8 cellular contexts compared by ENCODE assay signal in genomic region chr17:67359960-67360817, GRCh38. TPM values are rescaled to one million over a fixed set of nuclear protein-coding genes. Genes with fewer than 3 reads are reported as not detected.
A peak's percentile ranks its signal among the peaks of the same experiment; 100 is the strongest.
DNase-seq lines count a peak whose midpoint lies in the region; ATAC-seq, FAIRE-seq and TF ChIP-seq lines count a peak whose summit lies in the region.

No MANE protein-coding gene starts in this region.

- intact Hi-C loops in K562 (cut with micrococcal nuclease) = no loop called here
- intact Hi-C loops in naive thymus-derived CD4-positive, alpha-beta T cell (cut with micrococcal nuclease) = loop anchor here in 1 of 2 donors (1.0 kb wide), 3 partner anchors 17 to 329 kb away; partner anchors contain the start of gene PITPNC1

- H3K4me1 ChIP-seq in K562 (replicated peaks in 1 of 2; ENCODE audit: control insufficient read depth in 2 of 2, insufficient read depth in 2 of 2, low read length in 2 of 2) = peaks cover 8 to 13% of the 10 kb centered on the region in 2 experiments; a peak in 3 of 5 replicates
- H3K4me1 ChIP-seq in naive thymus-derived CD4-positive, alpha-beta T cell (ENCODE audit: control insufficient read depth in 2 of 2, insufficient read depth in 2 of 2, low read length in 2 of 2) = peaks cover 33 to 39% of the 10 kb centered on the region in 2 donors

- H3K4me1 Mint-ChIP-seq in naive thymus-derived CD4-positive, alpha-beta T cell = peaks cover 47 to 81% (median 61%) of the 10 kb centered on the region in 7 donors

- H3K27ac Mint-ChIP-seq in naive thymus-derived CD4-positive, alpha-beta T cell = peak overlapping the region; percentile 60 to 94 (median 80)

- peak; percentile 23 for DNase-seq in activated CD4-positive, CD25-positive, alpha-beta regulatory T cell treated with anti-CD3 and anti-CD28 coated beads, Interleukin-2, amount 50 U/mL, for 16 hours (ENCODE audit: low read depth, low spot score)
- no peak for DNase-seq in activated CD4-positive, CD25-positive, alpha-beta regulatory T cell treated with anti-CD3 and anti-CD28 coated beads, Interleukin-2, amount 50 U/mL, for 72 hours
- peak; percentile 23 for DNase-seq in RPMI8226
- peak; percentile 39 to 58 (median 48) for DNase-seq in K562 (ENCODE audit: extremely low read depth in 1 of 4, low spot score in 3 of 4)
- peak in 7 of 9 donors; percentile 54 to 78 (median 70) for DNase-seq in naive thymus-derived CD4-positive, alpha-beta T cell
- DNase-seq in globus pallidus (ENCODE audit: low spot score) = no peak

- WGBS in K562 (ENCODE audit: insufficient coverage, low coverage, missing lambda C conversion rate) = 71% methylated on average over 8 of the region's 8 CpGs

- CTCF ChIA-PET in K562 (lab: Yijun Ruan, JAX; ENCODE audit: low intra/inter-chr PET ratio) = no interaction called here
- CTCF ChIA-PET in naive thymus-derived CD4-positive, alpha-beta T cell (lab: Charles Lee) = interaction anchor here (0.5 to 1.9 kb wide), 7 partner anchors 8 to 635 kb away, joined by 3 to 12 read pairs (median 4); no protein-coding TSS in a partner anchor

- peak in 1 of 2 experiments; percentile 53; a peak in 2 of 4 replicates for TF ChIP-seq RAD21 in K562 (CRISPR knock-in tag; conservative IDR thresholded peaks at IDR 0.05 in 1 of 2, IDR thresholded peaks at IDR 0.05 in 1 of 2)

- BruUV-seq in K562 (replicated peaks; lab: Mats Ljungman, UMichigan) = no TSS peak

- TF ChIP-seq POLR2A in K562 (conservative IDR thresholded peaks at IDR 0.05) = no peak

- peaks cover 36% of the 10 kb centered on the region for H4K20me1 ChIP-seq in K562 (replicated peaks; ENCODE audit: control insufficient read depth, insufficient read depth, low read length)

- TF ChIP-seq EP300 in K562 (IDR thresholded peaks at IDR 0.05; ENCODE audit: low read length) = no peak

- in situ Hi-C loops in K562 (cut with MboI) = no loop called here

- peak overlapping the region; percentile 6 to 77 (median 49) for H3K4me3 Mint-ChIP-seq in naive thymus-derived CD4-positive, alpha-beta T cell

- peaks cover 4% of the 10 kb centered on the region for H3K9me1 ChIP-seq in K562 (ENCODE audit: control insufficient read depth, insufficient read depth, low read length)

- no peak overlapping the region for H3K4me2 ChIP-seq in K562 (ENCODE audit: insufficient read depth, low read length)

- POLR2A ChIA-PET in K562 (lab: Yijun Ruan, JAX) = interaction anchor here (0.5 to 1.6 kb wide), 5 partner anchors 8 to 54 kb away, joined by 3 to 6 read pairs (median 4); no protein-coding TSS in a partner anchor
- POLR2A ChIA-PET in naive thymus-derived CD4-positive, alpha-beta T cell (lab: Charles Lee) = interaction anchor here (1.0 to 1.5 kb wide), 2 partner anchors 8 to 116 kb away, joined by 3 read pairs; no protein-coding TSS in a partner anchor

- TF ChIP-seq CTCF in K562 (IDR thresholded peaks at IDR 0.05 in 2 of 3, conservative IDR thresholded peaks at IDR 0.05 in 1 of 3; ENCODE audit: insufficient read depth in 2 of 3, low read depth in 1 of 3, low read length in 3 of 3) = peak; percentile 31 to 50 (median 47); a peak in 4 of 6 replicates

- no peaks in the 10 kb centered on the region for H3K9me3 Mint-ChIP-seq in naive thymus-derived CD4-positive, alpha-beta T cell

- H3K27ac ChIP-seq in K562 (ENCODE audit: extremely low read depth, low read depth, low read length) = no peak overlapping the region; the same call in 2 of the 3 replicates
- peak overlapping the region; percentile 58 for H3K27ac ChIP-seq in naive thymus-derived CD4-positive, alpha-beta T cell (ENCODE audit: low read depth, low read length)

- ATAC-seq in K562 (peak; percentile 86), GM21367 (IDR thresholded peaks at IDR 0.05; ENCODE audit: unreplicated experiment) (no peak), GM21423 (IDR thresholded peaks at IDR 0.05; ENCODE audit: unreplicated experiment) (no peak)
- peak; percentile 97 for ATAC-seq in naive thymus-derived CD4-positive, alpha-beta T cell

- H3K4me3 ChIP-seq in K562 = no peak overlapping the region
- no peak overlapping the region for H3K4me3 ChIP-seq in naive thymus-derived CD4-positive, alpha-beta T cell (ENCODE audit: low read length)

- H3K36me3 ChIP-seq in K562 (ENCODE audit: control insufficient read depth, insufficient read depth, low read length) = peaks cover 90% of the 10 kb centered on the region
- H3K36me3 ChIP-seq in naive thymus-derived CD4-positive, alpha-beta T cell (ENCODE audit: control insufficient read depth in 2 of 3, insufficient read depth in 3 of 3, low read length in 3 of 3) = peaks cover 0 to 34% (median 7%) of the 10 kb centered on the region in 3 experiments

- no peaks in the 10 kb centered on the region for H3K27me3 Mint-ChIP-seq in naive thymus-derived CD4-positive, alpha-beta T cell

- peaks cover 8 to 29% (median 12%) of the 10 kb centered on the region in 5 donors for H3K36me3 Mint-ChIP-seq in naive thymus-derived CD4-positive, alpha-beta T cell

- H2AFZ ChIP-seq in K562 (ENCODE audit: low read depth, low read length) = no peak overlapping the region

- FAIRE-seq in K562 (lab: Jason Lieb, UNC) = no peak

- H3K27me3 ChIP-seq in K562 (ENCODE audit: control insufficient read depth in 2 of 2, insufficient read depth in 2 of 2, low read length in 2 of 2) = no peaks in the 10 kb centered on the region
- no peaks in the 10 kb centered on the region for H3K27me3 ChIP-seq in naive thymus-derived CD4-positive, alpha-beta T cell (ENCODE audit: control insufficient read depth in 2 of 2, insufficient read depth in 2 of 2, low read length in 2 of 2)

- H3K9ac ChIP-seq in K562 (ENCODE audit: insufficient read depth in 1 of 2, low read depth in 2 of 2, low read length in 2 of 2) = no peak overlapping the region

- H3K79me2 ChIP-seq in K562 (ENCODE audit: control insufficient read depth, insufficient read depth, low read length) = peaks cover 93% of the 10 kb centered on the region

- no peaks in the 10 kb centered on the region for H3K9me3 ChIP-seq in K562 (replicated peaks; ENCODE audit: control insufficient read depth, insufficient read depth, low read depth, low read length)
- no peaks in the 10 kb centered on the region for H3K9me3 ChIP-seq in naive thymus-derived CD4-positive, alpha-beta T cell (ENCODE audit: control insufficient read depth in 2 of 3, low read length in 3 of 3)

RNA-seq across cellular contexts. Expression of gene PSMD12, which starts 6.2 kb away (rescaled TPM):
- total RNA-seq in K562 (2011; cell fraction: chromatin; rRNA removed; ENCODE audit: low replicate concordance) = 38.5 and 116 TPM in 2 replicates
- 19.7 and 20.5 TPM in 2 replicates for total RNA-seq in K562 (2011; cell fraction: nucleolus; rRNA removed)
- 33.6 and 56.9 TPM in 2 replicates for total RNA-seq in K562 (2011; cell fraction: nucleoplasm; rRNA removed)
- total RNA-seq in K562 (2014; rRNA removed) (36.6 and 46.1 TPM in 2 replicates), K562 (2014; rRNA removed; fragmentation: Illumina TruSeq; extraction: Trizol) (60.9 and 84.1 TPM in 2 replicates), K562 (2015; rRNA removed; fragmentation: Illumina TruSeq; extraction: Trizol) (47.3 and 54.8 TPM in 2 replicates), K562 (2021) (90.0 and 103 TPM in 2 replicates)
- polyA plus RNA-seq in K562 (2011; rRNA removed) (55.0 and 87.9 TPM in 2 replicates), K562 (2014; fragmentation: Illumina TruSeq; extraction: Trizol) (136 and 150 TPM in 2 replicates), K562 (2014; fragmentation: Nextera tagmentation; extraction: Ambion mirVana) (10 to 100 TPM; 39.5 to 65.5 TPM), K562 (2014; rRNA removed) (86.9 and 108 TPM in 2 replicates)
- polyA plus RNA-seq in K562 (2011; cell fraction: cytosol; rRNA removed) = 15.6 and 22.5 TPM in 2 replicates
- polyA plus RNA-seq in K562 (2011; cell fraction: nucleus; rRNA removed) = 15.6 and 20.4 TPM in 2 replicates
- 46.5 and 101 TPM in 2 replicates for polyA plus RNA-seq in K562 (2012)
- polyA minus RNA-seq in K562 (2011; rRNA and poly(A)+ RNA removed) = 75.8 and 76.9 TPM in 2 replicates
- 27.1 and 32.6 TPM in 2 replicates for polyA minus RNA-seq in K562 (2011; cell fraction: cytosol; rRNA and poly(A)+ RNA removed)
- polyA minus RNA-seq in K562 (2011; cell fraction: nucleus; rRNA and poly(A)+ RNA removed) = 15.3 and 26.3 TPM in 2 replicates
- total RNA-seq in naive thymus-derived CD4-positive, alpha-beta T cell = 10 to 100 TPM; 35.8 to 54.4 (median 40.5) TPM
- 10 to 100 TPM; 30.4 to 37.1 TPM for polyA plus RNA-seq in naive thymus-derived CD4-positive, alpha-beta T cell

RNA-seq across cellular contexts. Expression of gene PITPNC1, which starts 16.9 kb away (rescaled TPM):
- 2.3 and 5.3 TPM in 2 replicates for total RNA-seq in K562 (2011; cell fraction: chromatin; rRNA removed; ENCODE audit: low replicate concordance)
- total RNA-seq in K562 (2011; cell fraction: nucleolus; rRNA removed) = 0.53 and 1.2 TPM in 2 replicates
- total RNA-seq in K562 (2011; cell fraction: nucleoplasm; rRNA removed) = 1.8 TPM in 2 replicates
- total RNA-seq in K562 (2014; rRNA removed) = 0.37 and 0.82 TPM in 2 replicates
- total RNA-seq in K562 (2014; rRNA removed; fragmentation: Illumina TruSeq; extraction: Trizol) = 0.70 and 0.80 TPM in 2 replicates
- total RNA-seq in K562 (2015; rRNA removed; fragmentation: Illumina TruSeq; extraction: Trizol) = 0.25 and 0.53 TPM in 2 replicates
- total RNA-seq in K562 (2021) = 0.85 and 1.1 TPM in 2 replicates
- polyA plus RNA-seq in K562 (2011; rRNA removed) = 0.65 and 0.76 TPM in 2 replicates
- 0.21 and 0.65 TPM in 2 replicates for polyA plus RNA-seq in K562 (2011; cell fraction: cytosol; rRNA removed)
- polyA plus RNA-seq in K562 (2011; cell fraction: nucleus; rRNA removed) = 0.30 and 0.56 TPM in 2 replicates
- polyA plus RNA-seq in K562 (2012) = 0.56 and 0.58 TPM in 2 replicates
- 0.83 and 1.0 TPM in 2 replicates for polyA plus RNA-seq in K562 (2014; fragmentation: Illumina TruSeq; extraction: Trizol)
- under 1 TPM; 0.11 to 0.45 TPM for polyA plus RNA-seq in K562 (2014; fragmentation: Nextera tagmentation; extraction: Ambion mirVana)
- 0.37 and 0.49 TPM in 2 replicates for polyA plus RNA-seq in K562 (2014; rRNA removed)
- 1.3 and 2.2 TPM in 2 replicates for polyA minus RNA-seq in K562 (2011; rRNA and poly(A)+ RNA removed)
- 0.48 TPM in 1 of 2 replicates, not detected in the other for polyA minus RNA-seq in K562 (2011; cell fraction: cytosol; rRNA and poly(A)+ RNA removed)
- 0.56 and 0.67 TPM in 2 replicates for polyA minus RNA-seq in K562 (2011; cell fraction: nucleus; rRNA and poly(A)+ RNA removed)
- total RNA-seq in naive thymus-derived CD4-positive, alpha-beta T cell = 100 to 1,000 TPM in 2 of 5 experiments, 10 to 100 TPM in 3; 53.1 to 108 (median 99.6) TPM
- polyA plus RNA-seq in naive thymus-derived CD4-positive, alpha-beta T cell = 100 to 1,000 TPM; 117 to 148 TPM

Comparison
In these comparisons a context has a peak if more than half of its experiments do, and no peak if none do; other contexts are left out.
1. DNase-seq: peak in activated CD4-positive, CD25-positive, alpha-beta regulatory T cell treated with anti-CD3 and anti-CD28 coated beads, Interleukin-2, amount 50 U/mL, for 16 hours (single experiment), RPMI8226 (single experiment), K562 (4 of 4) and naive thymus-derived CD4-positive, alpha-beta T cell (7 of 9); none in activated CD4-positive, CD25-positive, alpha-beta regulatory T cell treated with anti-CD3 and anti-CD28 coated beads, Interleukin-2, amount 50 U/mL, for 72 hours (single experiment) and globus pallidus (single experiment).
2. ATAC-seq: peak in K562 (single experiment) and naive thymus-derived CD4-positive, alpha-beta T cell (single experiment); none in GM21367 (single experiment) and GM21423 (single experiment).
3. RNA of gene PITPNC1, which starts 16.9 kb away (total RNA-seq): 53.1 to 108 TPM in naive thymus-derived CD4-positive, alpha-beta T cell; 0.25 to 5.3 TPM in K562; every median in the first group is over 4 times any median in the second.